In genomic region chr11:12207384-12208150, GRCh38 we compare ENCODE assay signal across 14 cellular contexts.
DNase-seq lines count a peak whose midpoint lies in the region; ATAC-seq lines count a peak whose summit lies in the region.
"Had no signal": no experiment of that assay in that cellular context is flagged by ENCODE, and none has a peak within 500 bp of the region (broad histone marks: within the 10 kb centered on the region; RNA-seq: fewer than 3 reads in every experiment).

No MANE protein-coding gene starts in this region.

- peak; percentile 60 for DNase-seq in amniotic epithelial cell (ENCODE audit: low read depth)
- peak in 1 of 9 donors; percentile 66 for DNase-seq in naive thymus-derived CD4-positive, alpha-beta T cell
- no peak for DNase-seq in substantia nigra (lab: John Stamatoyannopoulos, UW)
- DNase-seq in OCI-M1 (lab: John Stamatoyannopoulos, UW), result no peak
- DNase-seq: anterior cingulate cortex, NCI-H1105, nucleus accumbens had no signal

- H2AFZ ChIP-seq in ACC112 (ENCODE audit: low read length, unreplicated experiment), result no peak overlapping the region

- H3K27me3 Mint-ChIP-seq in naive thymus-derived CD4-positive, alpha-beta T cell, result no peaks in the 10 kb centered on the region

- H3K36me3 Mint-ChIP-seq in naive thymus-derived CD4-positive, alpha-beta T cell, result peaks cover 9 to 67% (median 22%) of the 10 kb centered on the region in 5 donors

- CTCF ChIA-PET in naive thymus-derived CD4-positive, alpha-beta T cell (lab: Charles Lee), result interaction anchor here (0.8 kb wide), 1 partner anchor 22 kb away, joined by 3 read pairs; no protein-coding TSS in a partner anchor

- H3K27ac Mint-ChIP-seq in naive thymus-derived CD4-positive, alpha-beta T cell, result peak overlapping the region in 3 of 9 donors; percentile 28 to 76 (median 44)

- H3K27ac ChIP-seq in ACC112 (ENCODE audit: low read depth, low read length) (0 out of 2 replicates have a peak overlapping the region, but pooled peaks have one; percentile 17), substantia nigra (ENCODE audit: low read depth, low read length, poor library complexity, severe bottlenecking) (no peak overlapping the region)
- H3K27ac ChIP-seq in naive thymus-derived CD4-positive, alpha-beta T cell (ENCODE audit: low read depth, low read length), result no peak overlapping the region
- H3K27ac ChIP-seq: C4-2B, SK-N-MC, suprapubic skin had no signal

- H3K27me3 ChIP-seq in ACC112 (ENCODE audit: insufficient read depth, low read length), result no peaks in the 10 kb centered on the region
- H3K27me3 ChIP-seq in naive thymus-derived CD4-positive, alpha-beta T cell (ENCODE audit: control insufficient read depth in 2 of 2, insufficient read depth in 2 of 2, low read length in 2 of 2), result no peaks in the 10 kb centered on the region
- H3K27me3 ChIP-seq: suprapubic skin had no signal

- POLR2A ChIA-PET in naive thymus-derived CD4-positive, alpha-beta T cell (lab: Charles Lee), result no interaction called here

- peaks cover 0 to 2% (median 0%) of the 10 kb centered on the region in 11 donors for H3K9me3 Mint-ChIP-seq in naive thymus-derived CD4-positive, alpha-beta T cell

- H3K4me3 Mint-ChIP-seq in naive thymus-derived CD4-positive, alpha-beta T cell, result no peak overlapping the region

- H3K4me1 ChIP-seq in ACC112 (ENCODE audit: control insufficient read depth, insufficient read depth, low read length, unreplicated experiment), result peaks cover 25% of the 10 kb centered on the region
- no peaks in the 10 kb centered on the region for H3K4me1 ChIP-seq in naive thymus-derived CD4-positive, alpha-beta T cell (ENCODE audit: control insufficient read depth in 2 of 2, insufficient read depth in 2 of 2, low read length in 2 of 2)
- H3K4me1 ChIP-seq: suprapubic skin had no signal

- H3K79me2 ChIP-seq in ACC112 (ENCODE audit: control insufficient read depth, insufficient read depth, low read length, unreplicated experiment), result peaks cover 7% of the 10 kb centered on the region

- H3K9me3 ChIP-seq in naive thymus-derived CD4-positive, alpha-beta T cell (ENCODE audit: control insufficient read depth in 2 of 3, low read length in 3 of 3), result no peaks in the 10 kb centered on the region
- H3K9me3 ChIP-seq: suprapubic skin had no signal

- peaks cover 0 to 37% (median 0%) of the 10 kb centered on the region in 7 donors for H3K4me1 Mint-ChIP-seq in naive thymus-derived CD4-positive, alpha-beta T cell

- ATAC-seq in HG02588 (IDR thresholded peaks at IDR 0.05; ENCODE audit: unreplicated experiment), result peak; percentile 62
- ATAC-seq in naive thymus-derived CD4-positive, alpha-beta T cell, result peak; percentile 24
- no peak for ATAC-seq in HG03354 (IDR thresholded peaks at IDR 0.05; ENCODE audit: poor library complexity, severe bottlenecking, unreplicated experiment)
- no peak for ATAC-seq in GM18909 (IDR thresholded peaks at IDR 0.05; ENCODE audit: poor library complexity, unreplicated experiment)

- intact Hi-C loops in naive thymus-derived CD4-positive, alpha-beta T cell (cut with micrococcal nuclease), result loop anchor here in 1 of 2 donors (2.0 kb wide), 1 partner anchor 13 kb away; no protein-coding TSS in a partner anchor

- H3K4me3 ChIP-seq in ACC112 (ENCODE audit: low read depth, low read length), result no peak overlapping the region
- H3K4me3 ChIP-seq in naive thymus-derived CD4-positive, alpha-beta T cell (ENCODE audit: low read length), result no peak overlapping the region
- H3K4me3 ChIP-seq: SK-N-MC, suprapubic skin had no signal

- peaks cover 37% of the 10 kb centered on the region for H3K36me3 ChIP-seq in ACC112 (ENCODE audit: insufficient read depth, low read length)
- H3K36me3 ChIP-seq in naive thymus-derived CD4-positive, alpha-beta T cell (ENCODE audit: control insufficient read depth in 2 of 3, insufficient read depth in 3 of 3, low read length in 3 of 3), result peaks cover 0 to 11% (median 0%) of the 10 kb centered on the region in 3 experiments

Comparison
In these comparisons a context has a peak if more than half of its experiments do, and no peak if none do; other contexts are left out.
1. ATAC-seq: peak in HG02588 (single experiment) and naive thymus-derived CD4-positive, alpha-beta T cell (single experiment); none in HG03354 (single experiment) and GM18909 (single experiment).